8 cellular contexts compared by ENCODE assay signal in the genomic region with DNA sequence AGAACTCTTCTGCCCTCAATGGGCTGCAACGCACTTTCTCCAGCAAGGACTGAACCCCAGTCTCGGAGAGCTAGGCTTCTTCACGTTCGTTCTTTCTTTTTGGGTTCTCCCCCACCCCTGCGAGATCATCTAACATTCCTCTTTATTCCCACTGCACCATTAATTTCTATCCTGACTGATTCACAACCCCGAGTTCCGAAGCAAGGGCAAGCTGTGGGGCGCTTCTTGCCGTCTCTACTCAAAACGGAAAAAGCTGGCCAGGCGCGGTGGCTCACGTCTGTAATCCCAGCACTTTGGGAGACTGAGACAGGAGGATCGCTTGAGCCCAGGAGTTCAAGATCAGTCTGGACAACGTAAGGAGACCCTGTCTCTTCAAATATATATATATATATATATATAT. TPM values are rescaled to one million over a fixed set of nuclear protein-coding genes. Genes with fewer than 3 reads are reported as not detected.
DNase-seq lines count a peak whose midpoint lies in the region; ATAC-seq and TF ChIP-seq lines count a peak whose summit lies in the region.

No MANE protein-coding gene starts in this region.

- H3K36me3 ChIP-seq in IMR-90 (ENCODE audit: control insufficient read depth, insufficient read depth, low read length) (no peaks in the 10 kb centered on the region), muscle layer of duodenum (ENCODE audit: control insufficient read depth in 1 of 2, insufficient read depth in 2 of 2, low read length in 2 of 2) (no peaks in the 10 kb centered on the region)

- CTCF ChIA-PET in AG04449 (lab: Yijun Ruan, JAX): interaction anchor here (0.7 to 13.0 kb wide), 102 partner anchors 11 to 555 kb away, joined by 3 to 429 read pairs (median 5); a partner anchor contains a TSS
- CTCF ChIA-PET in IMR-90 (lab: Yijun Ruan, JAX): interaction anchor here (0.5 to 2.7 kb wide), 38 partner anchors 10 to 529 kb away, joined by 3 to 21 read pairs (median 4); a partner anchor contains a TSS

- no peak overlapping the region for H3K23ac ChIP-seq in IMR-90 (ENCODE audit: low read depth, low read length)

- H4K20me1 ChIP-seq in IMR-90 (ENCODE audit: insufficient read depth, low read length): no peaks in the 10 kb centered on the region

- 0 out of 2 replicates have a peak overlapping the region, but pooled peaks have one; percentile 2 for H3K18ac ChIP-seq in IMR-90 (ENCODE audit: low read depth, low read length)

- H2AK9ac ChIP-seq in IMR-90 (replicated peaks; ENCODE audit: low read depth, low read length, poor library complexity): peak overlapping the region; percentile 48

- H2BK15ac ChIP-seq in IMR-90 (ENCODE audit: low read depth, low read length): no peak overlapping the region

- H3K27me3 ChIP-seq in IMR-90 (ENCODE audit: control insufficient read depth, insufficient read depth, low read length) (peaks cover 13% of the 10 kb centered on the region), muscle layer of duodenum (ENCODE audit: low read depth, low read length) (no peaks in the 10 kb centered on the region)

- H4K91ac ChIP-seq in IMR-90 (ENCODE audit: insufficient read depth, low read depth, low read length): peak overlapping the region; percentile 19; the same call in 1 of the 2 replicates

- peak overlapping the region; percentile 90; the same call in 1 of the 2 replicates for H3K14ac ChIP-seq in IMR-90 (replicated peaks; ENCODE audit: low read depth, low read length)

- H2AFZ ChIP-seq in IMR-90 (replicated peaks; ENCODE audit: low read length, poor library complexity): peak overlapping the region; percentile 95

- H3K27ac ChIP-seq in IMR-90 (ENCODE audit: insufficient read depth, low read length): no peak overlapping the region
- peak overlapping the region; percentile 77 for H3K27ac ChIP-seq in muscle layer of duodenum (ENCODE audit: low read length)

- no peak overlapping the region for H2BK20ac ChIP-seq in IMR-90 (ENCODE audit: low read depth, low read length)

- H3K9me3 ChIP-seq in IMR-90 (ENCODE audit: control insufficient read depth, insufficient read depth, low read length) (no peaks in the 10 kb centered on the region), muscle layer of duodenum (ENCODE audit: control insufficient read depth in 1 of 2, low read length in 2 of 2) (no peaks in the 10 kb centered on the region)

- no peaks in the 10 kb centered on the region for H3K79me1 ChIP-seq in IMR-90 (ENCODE audit: low read depth in 1 of 2, low read length in 2 of 2)

- H2BK5ac ChIP-seq in IMR-90 (ENCODE audit: low read depth, low read length, poor library complexity, severe bottlenecking): no peak overlapping the region

- no peaks in the 10 kb centered on the region for H3K9me1 ChIP-seq in IMR-90 (ENCODE audit: insufficient read depth, low read length)

- DNase-seq in AG04449 (ENCODE audit: low read depth, low spot score) (no peak), IMR-90 (no peak), choroid plexus epithelial cell (ENCODE audit: low read depth) (no peak), NCI-H2171 (lab: John Stamatoyannopoulos, UW) (no peak), NCI-H2081 (lab: John Stamatoyannopoulos, UW) (no peak), DMS53 (lab: John Stamatoyannopoulos, UW) (no peak)

- intact Hi-C loops in IMR-90 (cut with micrococcal nuclease): loop anchor here (1.0 to 5.0 kb wide), 2 partner anchors 70 to 151 kb away; no protein-coding TSS in a partner anchor

- no peak for TF ChIP-seq POLR2A in IMR-90 (IDR thresholded peaks at IDR 0.05; ENCODE audit: low read depth, low read length)

- TF ChIP-seq CTCF in AG04449 (IDR thresholded peaks at IDR 0.05; ENCODE audit: insufficient read depth, low read length, missing control alignments) (no peak), IMR-90 (conservative IDR thresholded peaks at IDR 0.05; ENCODE audit: low read depth, low read length) (no peak), choroid plexus epithelial cell (conservative IDR thresholded peaks at IDR 0.05; ENCODE audit: low read depth, low read length) (no peak)

- peak overlapping the region; percentile 11; the same call in 1 of the 2 replicates for H3K9ac ChIP-seq in IMR-90 (ENCODE audit: low read depth, low read length)

- H4K8ac ChIP-seq in IMR-90 (ENCODE audit: low read depth in 2 of 2, low read length in 2 of 2): peak overlapping the region; percentile 64 to 97

- no peaks in the 10 kb centered on the region for H3K4me1 ChIP-seq in IMR-90 (ENCODE audit: control insufficient read depth, insufficient read depth, low read length)
- H3K4me1 ChIP-seq in muscle layer of duodenum (ENCODE audit: control insufficient read depth in 1 of 2, insufficient read depth in 2 of 2, low read length in 2 of 2): peaks cover 3 to 11% of the 10 kb centered on the region in 2 donors

- dilution Hi-C loops in IMR-90 (cut with HindIII; ENCODE audit: low sequenced_read_pairs, unreplicated experiment): no loop called here

- H3K56ac ChIP-seq in IMR-90 (ENCODE audit: extremely low read depth, insufficient read depth, low read length): no peak overlapping the region

- in situ Hi-C loops in IMR-90 (cut with MboI; ENCODE audit: low sequenced_read_pairs): no loop called here

- H2BK120ac ChIP-seq in IMR-90 (ENCODE audit: low read depth, low read length): peak overlapping the region; percentile 65; the same call in 1 of the 2 replicates

- H2AK5ac ChIP-seq in IMR-90 (ENCODE audit: low read depth, low read length): no peak overlapping the region

- peak overlapping the region; percentile 53 for H3K4me2 ChIP-seq in IMR-90 (ENCODE audit: low read depth, low read length)

- peak overlapping the region; percentile 48 for H3K4ac ChIP-seq in IMR-90 (ENCODE audit: low read depth, low read length)

- peak overlapping the region; percentile 71 for H4K5ac ChIP-seq in IMR-90 (ENCODE audit: low read depth, low read length)

- ATAC-seq in IMR-90 (ENCODE audit: low read depth): no peak
- ATAC-seq in HG03565 (IDR thresholded peaks at IDR 0.05; ENCODE audit: unreplicated experiment): no peak

- peak overlapping the region; percentile 72 for H3K4me3 ChIP-seq in AG04449 (ENCODE audit: low read depth, low read length)
- H3K4me3 ChIP-seq in IMR-90 (ENCODE audit: insufficient read depth, low read depth, low read length): peak overlapping the region; percentile 59
- H3K4me3 ChIP-seq in choroid plexus epithelial cell (ENCODE audit: low read depth, low read length): peak overlapping the region; percentile 74
- peak overlapping the region; percentile 62 to 85 for H3K4me3 ChIP-seq in muscle layer of duodenum (ENCODE audit: low read depth in 1 of 2, low read length in 2 of 2)

- POLR2A ChIA-PET in AG04449 (lab: Yijun Ruan, JAX): interaction anchor here (1.1 to 1.4 kb wide), 2 partner anchors 38 to 229 kb away, joined by 3 to 6 read pairs; no protein-coding TSS in a partner anchor
- POLR2A ChIA-PET in IMR-90 (lab: Charles Lee; ENCODE audit: unreplicated experiment): no interaction called here

- BruUV-seq in IMR-90 (replicated peaks; lab: Mats Ljungman, UMichigan): no TSS peak

- TF ChIP-seq RAD21 in IMR-90 (IDR thresholded peaks at IDR 0.05; ENCODE audit: low read length): no peak

- WGBS in IMR-90 (ENCODE audit: extremely low coverage in 2 of 2, insufficient read length in 1 of 2), 2 experiments: 56% methylated on average over 3 of the region's 15 CpGs; no CpG with 5 or more reads in 1 of the 2 experiments

TF ChIP-seq in IMR-90, 13 proteins besides CTCF, POLR2A, EP300 and RAD21:
- TF ChIP-seq MAFK (IDR thresholded peaks at IDR 0.05; ENCODE audit: low read depth, low read length) (no peak), RCOR1 (IDR thresholded peaks at IDR 0.05; ENCODE audit: insufficient replicate concordance, low read length) (no peak), FOS (IDR thresholded peaks at IDR 0.05; ENCODE audit: low read depth, low read length) (no peak), CHD1 (IDR thresholded peaks at IDR 0.05; ENCODE audit: low read depth, low read length) (no peak), MAZ (IDR thresholded peaks at IDR 0.05; ENCODE audit: borderline replicate concordance, low read depth, low read length) (no peak), SMC3 (IDR thresholded peaks at IDR 0.05; ENCODE audit: low read depth, low read length) (no peak), BHLHE40 (IDR thresholded peaks at IDR 0.05; ENCODE audit: low read depth, low read length) (no peak), CEBPB (IDR thresholded peaks at IDR 0.05; ENCODE audit: low read depth, low read length) (no peak), MXI1 (IDR thresholded peaks at IDR 0.05; ENCODE audit: borderline replicate concordance, low read depth, low read length) (no peak), NFE2L2 (IDR thresholded peaks at IDR 0.05; ENCODE audit: low read depth, low read length) (no peak)
- TF ChIP-seq, protein P1, sequence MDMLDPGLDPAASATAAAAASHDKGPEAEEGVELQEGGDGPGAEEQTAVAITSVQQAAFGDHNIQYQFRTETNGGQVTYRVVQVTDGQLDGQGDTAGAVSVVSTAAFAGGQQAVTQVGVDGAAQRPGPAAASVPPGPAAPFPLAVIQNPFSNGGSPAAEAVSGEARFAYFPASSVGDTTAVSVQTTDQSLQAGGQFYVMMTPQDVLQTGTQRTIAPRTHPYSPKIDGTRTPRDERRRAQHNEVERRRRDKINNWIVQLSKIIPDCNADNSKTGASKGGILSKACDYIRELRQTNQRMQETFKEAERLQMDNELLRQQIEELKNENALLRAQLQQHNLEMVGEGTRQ (IDR thresholded peaks at IDR 0.05; ENCODE audit: low read depth, low read length): no peak
- TF ChIP-seq, protein P2, sequence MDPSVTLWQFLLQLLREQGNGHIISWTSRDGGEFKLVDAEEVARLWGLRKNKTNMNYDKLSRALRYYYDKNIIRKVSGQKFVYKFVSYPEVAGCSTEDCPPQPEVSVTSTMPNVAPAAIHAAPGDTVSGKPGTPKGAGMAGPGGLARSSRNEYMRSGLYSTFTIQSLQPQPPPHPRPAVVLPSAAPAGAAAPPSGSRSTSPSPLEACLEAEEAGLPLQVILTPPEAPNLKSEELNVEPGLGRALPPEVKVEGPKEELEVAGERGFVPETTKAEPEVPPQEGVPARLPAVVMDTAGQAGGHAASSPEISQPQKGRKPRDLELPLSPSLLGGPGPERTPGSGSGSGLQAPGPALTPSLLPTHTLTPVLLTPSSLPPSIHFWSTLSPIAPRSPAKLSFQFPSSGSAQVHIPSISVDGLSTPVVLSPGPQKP (IDR thresholded peaks at IDR 0.05; ENCODE audit: borderline replicate concordance, low read depth, low read length): no peak
TF ChIP-seq in IMR-90: peak in this region for 0.

RNA-seq across cellular contexts. Expression of a gene that starts 37.4 kb away (rescaled TPM):
- total RNA-seq in IMR-90 (2012; rRNA removed): 8.4 and 10.3 TPM in 2 replicates
- 10.7 and 18.8 TPM in 2 replicates for polyA plus RNA-seq in IMR-90 (2012; rRNA removed)
- 4.9 and 23.6 TPM in 2 replicates for polyA plus RNA-seq in IMR-90 (2012; cell fraction: cytosol; rRNA removed)
- 18.8 and 39.4 TPM in 2 replicates for polyA plus RNA-seq in IMR-90 (2012; cell fraction: nucleus; rRNA removed; ENCODE audit: low replicate concordance)

RNA-seq across cellular contexts. Expression of a gene that starts 38.4 kb away (rescaled TPM):
- total RNA-seq in IMR-90 (2012; rRNA removed): not detected in 2 replicates
- not detected in 2 replicates for polyA plus RNA-seq in IMR-90 (2012; rRNA removed)
- not detected in 2 replicates for polyA plus RNA-seq in IMR-90 (2012; cell fraction: cytosol; rRNA removed)
- not detected in 2 replicates for polyA plus RNA-seq in IMR-90 (2012; cell fraction: nucleus; rRNA removed; ENCODE audit: low replicate concordance)
